ENCODE assay signal across 1 cellular context in genomic region chr1:19311931-19312781, GRCh38.
A peak's percentile ranks its signal among the peaks of the same experiment; 100 is the strongest.
TF ChIP-seq lines count a peak whose summit lies in the region.

AKR7A2 (minus strand) TSS chr1:19312144; CDS start chr1:19312124, 20 bp downstream.
SLC66A1 (plus strand) TSS chr1:19312326; CDS start chr1:19317678, 5,352 bp downstream.

TF ChIP-seq in HepG2, 621 proteins besides CTCF, POLR2A, EP300 and RAD21 (continued from another document and continues in another):
- TF ChIP-seq ZBED4 (CRISPR knock-in tag; IDR thresholded peaks at IDR 0.05; ENCODE audit: borderline replicate concordance): peak; percentile 94; the same call in 1 of the 2 replicates
- TF ChIP-seq ZNF329 (CRISPR knock-in tag; IDR thresholded peaks at IDR 0.05; ENCODE audit: low read depth): peak; percentile 55; the same call in 1 of the 2 replicates
- no peak for TF ChIP-seq STAT6 (CRISPR knock-in tag; IDR thresholded peaks at IDR 0.05; ENCODE audit: borderline replicate concordance)
- TF ChIP-seq MIER2 (CRISPR knock-in tag; IDR thresholded peaks at IDR 0.05): no peak
- TF ChIP-seq ZNF83 (CRISPR knock-in tag; IDR thresholded peaks at IDR 0.05; ENCODE audit: borderline replicate concordance): no peak
- no peak for TF ChIP-seq TEAD2 (CRISPR knock-in tag; IDR thresholded peaks at IDR 0.05)
- no peak for TF ChIP-seq IKZF1 (IDR thresholded peaks at IDR 0.05)
- no peak; the same call in 1 of the 2 replicates for TF ChIP-seq SRY (CRISPR knock-in tag; IDR thresholded peaks at IDR 0.05)
- no peak for TF ChIP-seq TEAD3 (CRISPR knock-in tag; optimal IDR thresholded peaks at IDR 0.05; ENCODE audit: borderline replicate concordance)
- no peak; the same call in 1 of the 2 replicates for TF ChIP-seq ZNF674 (CRISPR knock-in tag; IDR thresholded peaks at IDR 0.05; ENCODE audit: low read depth)
- no peak for TF ChIP-seq ZNF382 (CRISPR knock-in tag; IDR thresholded peaks at IDR 0.05; ENCODE audit: borderline replicate concordance)
- peak; percentile 82 for TF ChIP-seq PHF8 (CRISPR knock-in tag; IDR thresholded peaks at IDR 0.05)
- TF ChIP-seq ZNF275 (CRISPR knock-in tag; IDR thresholded peaks at IDR 0.05; ENCODE audit: borderline replicate concordance): no peak
- peak; percentile 68; the same call in 1 of the 2 replicates for TF ChIP-seq HES4 (CRISPR knock-in tag; IDR thresholded peaks at IDR 0.05; ENCODE audit: borderline replicate concordance)
- TF ChIP-seq HNF1B (CRISPR knock-in tag; IDR thresholded peaks at IDR 0.05): peak; percentile 42; the same call in 1 of the 2 replicates
- TF ChIP-seq SKI (IDR thresholded peaks at IDR 0.05; ENCODE audit: partially characterized antibody): peak; percentile 50
- TF ChIP-seq PCBP1 (IDR thresholded peaks at IDR 0.05; ENCODE audit: borderline replicate concordance, low read depth, low read length): no peak
- TF ChIP-seq IKZF5 (CRISPR knock-in tag; IDR thresholded peaks at IDR 0.05): no peak; the same call in none of the 2 replicates
- no peak for TF ChIP-seq KAT2B (IDR thresholded peaks at IDR 0.05; ENCODE audit: borderline replicate concordance, low read depth, low read length)
- 0 out of 2 replicates have a peak, but pooled peaks have one; percentile 14 for TF ChIP-seq KDM5B (CRISPR knock-in tag; IDR thresholded peaks at IDR 0.05; ENCODE audit: borderline replicate concordance)
- no peak for TF ChIP-seq ZNF142 (CRISPR knock-in tag; IDR thresholded peaks at IDR 0.05)
- no peak for TF ChIP-seq ZNF407 (CRISPR knock-in tag; IDR thresholded peaks at IDR 0.05; ENCODE audit: not compliant biosample characterization)
